ENCODE assay signal across 24 cellular contexts in genomic region chr7:124536156-124536762, GRCh38.
DNase-seq lines count a peak whose midpoint lies in the region; ATAC-seq, FAIRE-seq and TF ChIP-seq lines count a peak whose summit lies in the region.
"Had no signal": no experiment of that assay in that cellular context is flagged by ENCODE, and none has a peak within 500 bp of the region (broad histone marks: within the 10 kb centered on the region; RNA-seq: fewer than 3 reads in every experiment).

No MANE protein-coding gene starts in this region.

- H2AFZ ChIP-seq in keratinocyte (ENCODE audit: control insufficient read depth, low read length) = peak overlapping the region; percentile 9

- no peak for FAIRE-seq in keratinocyte (lab: Jason Lieb, UNC)
- FAIRE-seq: RCC 7860 had no signal

- in situ Hi-C loops in astrocyte of the spinal cord (cut with HindIII; ENCODE audit: low sequenced_read_pairs) = no loop called here

- no peaks in the 10 kb centered on the region for H3K9me1 ChIP-seq in keratinocyte (ENCODE audit: control insufficient read depth, extremely low read depth, insufficient read depth, low read length)

- H3K4me1 ChIP-seq in keratinocyte (ENCODE audit: control insufficient read depth, extremely low read depth, insufficient read depth, low read length) = no peaks in the 10 kb centered on the region

- no peaks in the 10 kb centered on the region for H3K36me3 ChIP-seq in keratinocyte (ENCODE audit: control insufficient read depth in 2 of 2, extremely low read depth in 1 of 2, insufficient read depth in 2 of 2, low read length in 2 of 2)

- H3K9ac ChIP-seq in keratinocyte (ENCODE audit: control insufficient read depth, extremely low read depth, insufficient read depth, low read length) = no peak overlapping the region

- ATAC-seq in HG03520 (IDR thresholded peaks at IDR 0.05; ENCODE audit: unreplicated experiment) = no peak
- ATAC-seq: left colon had no signal

- dilution Hi-C loops in keratinocyte (cut with MboI; ENCODE audit: extremely low pct_ligation_motif_present, low sequenced_read_pairs) = no loop called here

- no peak overlapping the region for H3K27ac ChIP-seq in keratinocyte (ENCODE audit: control insufficient read depth, insufficient read depth, low read length)
- H3K27ac ChIP-seq: SK-N-MC, skin epidermis had no signal

- no peak overlapping the region for H3K4me2 ChIP-seq in keratinocyte (ENCODE audit: control insufficient read depth, extremely low read depth, insufficient read depth, low read depth, low read length)

- H3K27me3 ChIP-seq in keratinocyte (ENCODE audit: control insufficient read depth, extremely low read depth, insufficient read depth, low read length) = no peaks in the 10 kb centered on the region

- no peaks in the 10 kb centered on the region for H3K79me2 ChIP-seq in keratinocyte (ENCODE audit: control insufficient read depth, insufficient read depth, low read length)

- no peak overlapping the region for H3K4me3 ChIP-seq in astrocyte of the spinal cord (ENCODE audit: low read depth, low read length)
- no peak overlapping the region for H3K4me3 ChIP-seq in keratinocyte (ENCODE audit: control insufficient read depth in 2 of 3, extremely low read depth in 1 of 3, insufficient read depth in 2 of 3, low read depth in 1 of 3, low read length in 3 of 3)
- H3K4me3 ChIP-seq: SK-N-MC, skin epidermis had no signal

- DNase-seq in COLO829 (ENCODE audit: low spot score) (peak; percentile 53), HuH-7 (ENCODE audit: low spot score) (peak; percentile 10), astrocyte of the spinal cord (ENCODE audit: low read depth, low spot score) (peak; percentile 23), keratinocyte (ENCODE audit: low read depth, low spot score) (no peak), NCI-H187 treated with DMSO at 0.1 percent for 48 hours (lab: John Stamatoyannopoulos, UW) (no peak), GDM1 (lab: John Stamatoyannopoulos, UW) (no peak)
- DNase-seq in activated effector memory CD4-positive, alpha-beta T cell treated with anti-CD3 and anti-CD28 coated beads, Interleukin-2, amount 50 U/mL, for 16 hours = no peak
- DNase-seq: activated CD4-positive, alpha-beta T cell treated with anti-CD3 and anti-CD28 coated beads for 4 hours; activated naive CD4-positive, alpha-beta T cell treated with Interleukin-2 at 50 U/mL for 16 hours; activated T-cell treated with anti-CD3 and anti-CD28 coated beads, Interleukin-2, amount 50 U/mL, for 24 hours; amygdala; DMS79; foreskin melanocyte; left colon; naive B cell; NCI-H1417 treated with DMSO at 0.1 percent for 48 hours; NCI-H2171; NCI-H510A treated with DMSO at 0.1 percent for 48 hours; stimulated activated CD4-positive, alpha-beta T cell treated with anti-CD3 and anti-CD28 coated beads, Interleukin-1b, Interleukin-23, amount 100 ng/mL, for 48 hours; T-helper 2 cell had no signal

- TF ChIP-seq CTCF in astrocyte of the spinal cord (IDR thresholded peaks at IDR 0.05; ENCODE audit: low read depth, low read length) (no peak), keratinocyte (optimal IDR thresholded peaks at IDR 0.05 in 1 of 3, IDR thresholded peaks at IDR 0.05 in 1 of 3, conservative IDR thresholded peaks at IDR 0.05 in 1 of 3; ENCODE audit: extremely low read depth in 1 of 3, insufficient read depth in 2 of 3, low read length in 3 of 3) (no peak)

- no peaks in the 10 kb centered on the region for H3K9me3 ChIP-seq in keratinocyte (ENCODE audit: control insufficient read depth, low read depth, low read length)

- no peaks in the 10 kb centered on the region for H4K20me1 ChIP-seq in keratinocyte (ENCODE audit: control insufficient read depth, extremely low read depth, insufficient read depth, low read length)

Comparison
In these comparisons a context has a peak if more than half of its experiments do, and no peak if none do; other contexts are left out.
1. DNase-seq: peak in COLO829 (single experiment), HuH-7 (single experiment) and astrocyte of the spinal cord (single experiment); none in keratinocyte (single experiment), NCI-H187 treated with DMSO at 0.1 percent for 48 hours (single experiment), GDM1 (single experiment) and activated effector memory CD4-positive, alpha-beta T cell treated with anti-CD3 and anti-CD28 coated beads, Interleukin-2, amount 50 U/mL, for 16 hours (single experiment).